In genomic region chr19:747432-748273, GRCh38 we compare ENCODE assay signal across 2 cellular contexts.
A peak's percentile ranks its signal among the peaks of the same experiment; 100 is the strongest.
TF ChIP-seq lines count a peak whose summit lies in the region.

No MANE protein-coding gene starts in this region.

TF ChIP-seq in A549, 52 proteins besides CTCF, POLR2A, EP300 and RAD21:
- TF ChIP-seq HOXB5 (CRISPR knock-in tag; IDR thresholded peaks at IDR 0.05) (no peak), REST (IDR thresholded peaks at IDR 0.05) (no peak), KDM1A (IDR thresholded peaks at IDR 0.05; ENCODE audit: low read depth) (peak; percentile 73; the same call in 1 of the 2 replicates), ESRRA (IDR thresholded peaks at IDR 0.05; ENCODE audit: borderline replicate concordance, low read length) (no peak), EHMT2 (IDR thresholded peaks at IDR 0.05; ENCODE audit: low read depth) (no peak), CHD4 (IDR thresholded peaks at IDR 0.05; ENCODE audit: borderline replicate concordance) (peak; percentile 22; the same call in 1 of the 2 replicates)

TF ChIP-seq in K562, 482 proteins besides CTCF, POLR2A, EP300 and RAD21:
- TF ChIP-seq ZBTB33 (CRISPR knock-in tag; IDR thresholded peaks at IDR 0.05) (peak; percentile 49; the same call in 1 of the 2 replicates), CBX1 (IDR thresholded peaks at IDR 0.05; ENCODE audit: low read depth) (peak; percentile 24; the same call in 1 of the 2 replicates), SNRNP70 (optimal IDR thresholded peaks at IDR 0.05; ENCODE audit: low read depth, low read length) (no peak)
